ENCODE assay signal across 1 cellular context in the genomic region with DNA sequence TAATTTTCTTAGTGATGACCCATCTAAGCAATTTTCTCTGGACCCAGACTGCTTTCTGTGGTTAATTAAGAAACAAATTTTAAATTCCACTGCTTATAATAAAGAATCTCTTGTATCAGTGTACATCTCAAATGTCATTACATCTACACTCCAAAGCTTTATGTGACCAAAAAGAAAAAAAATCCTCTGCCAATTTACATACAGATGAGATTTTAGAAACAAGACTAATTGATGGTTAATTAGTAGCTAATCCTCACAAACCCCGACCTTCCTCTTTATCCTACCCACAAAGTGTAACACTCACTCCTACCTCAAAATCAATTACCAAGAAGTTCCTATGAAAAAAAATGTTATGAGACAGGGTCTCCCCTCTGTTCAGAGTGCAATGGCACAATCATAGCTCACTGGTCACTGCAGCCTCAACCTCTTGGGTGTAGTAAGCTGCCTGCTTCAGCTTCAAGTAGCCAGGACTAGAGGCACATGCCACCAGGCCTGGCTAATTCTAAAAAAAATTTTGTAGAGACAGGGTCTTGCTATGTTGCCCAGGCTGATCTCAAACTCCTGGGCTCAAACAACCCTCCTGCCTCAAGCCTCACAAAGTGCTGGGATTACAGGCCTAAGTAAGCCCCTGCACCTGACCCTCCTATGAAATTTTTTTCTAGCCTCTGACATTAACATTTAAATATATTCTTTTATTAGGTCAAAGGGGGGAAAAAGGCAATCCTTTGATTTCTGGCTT.
TF ChIP-seq lines count a peak whose summit lies in the region.

No MANE protein-coding gene starts in this region.

TF ChIP-seq in GM12878, 131 proteins besides CTCF, POLR2A, EP300 and RAD21 (continued from another document):
- TF ChIP-seq RAD51 (IDR thresholded peaks at IDR 0.05) (peak; percentile 32; the same call in 1 of the 2 replicates), NR2F1 (conservative IDR thresholded peaks at IDR 0.05) (0 out of 2 replicates have a peak, but pooled peaks have one; percentile 32), PML (IDR thresholded peaks at IDR 0.05; ENCODE audit: low read length) (no peak), MTA2 (IDR thresholded peaks at IDR 0.05; ENCODE audit: low read depth) (peak; percentile 93)
- TF ChIP-seq, protein P1, sequence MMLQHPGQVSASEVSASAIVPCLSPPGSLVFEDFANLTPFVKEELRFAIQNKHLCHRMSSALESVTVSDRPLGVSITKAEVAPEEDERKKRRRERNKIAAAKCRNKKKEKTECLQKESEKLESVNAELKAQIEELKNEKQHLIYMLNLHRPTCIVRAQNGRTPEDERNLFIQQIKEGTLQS (IDR thresholded peaks at IDR 0.05; ENCODE audit: borderline replicate concordance, extremely low read depth, low read depth, low read length), result no peak
